ENCODE assay signal across 8 cellular contexts in genomic region chr4:143337600-143338287, GRCh38. TPM values are rescaled to one million over a fixed set of nuclear protein-coding genes. Genes with fewer than 3 reads are reported as not detected.
A peak's percentile ranks its signal among the peaks of the same experiment; 100 is the strongest.
DNase-seq lines count a peak whose midpoint lies in the region; ATAC-seq and TF ChIP-seq lines count a peak whose summit lies in the region.

No MANE protein-coding gene starts in this region.

- peak overlapping the region; percentile 95 to 97 (median 96) for H3K27ac ChIP-seq in transverse colon

- H3K4me1 Mint-ChIP-seq in endothelial cell (ENCODE audit: unreplicated experiment) (peaks cover 18% of the 10 kb centered on the region), mesothelial cell of epicardium (peaks cover 23% of the 10 kb centered on the region)

- no peak for TF ChIP-seq EP300 in transverse colon (IDR thresholded peaks at IDR 0.05; ENCODE audit: low read depth)

- no peaks in the 10 kb centered on the region for H3K36me3 ChIP-seq in transverse colon

- no peaks in the 10 kb centered on the region for H3K9me3 ChIP-seq in transverse colon

- TF ChIP-seq CTCF in endothelial cell (IDR thresholded peaks at IDR 0.05; ENCODE audit: unreplicated experiment), result no peak
- TF ChIP-seq CTCF in mesothelial cell of epicardium (IDR thresholded peaks at IDR 0.05; ENCODE audit: unreplicated experiment), result no peak
- TF ChIP-seq CTCF in transverse colon (IDR thresholded peaks at IDR 0.05), result peak in 1 of 5 experiments; percentile 11

- peak; percentile 4 for ATAC-seq in SK-N-SH treated with all-trans-retinoic acid at 6 μM for 48 hours

- peak overlapping the region; percentile 99 for H3K4me3 Mint-ChIP-seq in endothelial cell (ENCODE audit: unreplicated experiment)
- peak overlapping the region; percentile 97 for H3K4me3 Mint-ChIP-seq in mesothelial cell of epicardium

- H3K27me3 Mint-ChIP-seq in endothelial cell (ENCODE audit: unreplicated experiment) (peaks cover 8% of the 10 kb centered on the region), mesothelial cell of epicardium (ENCODE audit: low read depth) (no peaks in the 10 kb centered on the region)

- WGBS in transverse colon (ENCODE audit: low coverage in 1 of 2), 2 donors, result 1 to 2% methylated on average over 18 to 25 of the region's 25 CpGs

- H3K27me3 ChIP-seq in transverse colon, result no peaks in the 10 kb centered on the region

- H3K27ac Mint-ChIP-seq in endothelial cell (ENCODE audit: unreplicated experiment) (peak overlapping the region; percentile 33), mesothelial cell of epicardium (peak overlapping the region; percentile 96)

- peak overlapping the region; percentile 54 to 93 (median 86) for H3K4me3 ChIP-seq in transverse colon

- H3K9me3 Mint-ChIP-seq in endothelial cell (ENCODE audit: unreplicated experiment), result no peaks in the 10 kb centered on the region
- H3K9me3 Mint-ChIP-seq in mesothelial cell of epicardium, result no peaks in the 10 kb centered on the region

- intact Hi-C loops in transverse colon (cut with DNase I; ENCODE audit: low total_unique reads), result loop anchor here (5.0 to 10.0 kb wide), 2 partner anchors 120 to 137 kb away; no protein-coding TSS in a partner anchor

- H3K36me3 Mint-ChIP-seq in endothelial cell (ENCODE audit: low read depth, unreplicated experiment) (peaks cover 5% of the 10 kb centered on the region), mesothelial cell of epicardium (peaks cover 2% of the 10 kb centered on the region)

- no peak for TF ChIP-seq POLR2A in transverse colon (IDR thresholded peaks at IDR 0.05)

- in situ Hi-C loops in transverse colon (cut with MboI; ENCODE audit: low pct_ligation_motif_present in 1 of 4, low pct_unique_long_range_greater_than_20kb in 1 of 4, low sequenced_read_pairs in 3 of 4), result no loop called here

- peaks cover 22 to 44% (median 37%) of the 10 kb centered on the region in 4 donors for H3K4me1 ChIP-seq in transverse colon

- peak; percentile 21 for DNase-seq in stimulated activated CD4-positive, alpha-beta T cell treated with anti-CD3 and anti-CD28 coated beads, Interleukin-15, amount 100 ng/mL, for 24 hours
- DNase-seq in stimulated activated CD4-positive, alpha-beta T cell treated with anti-CD3 and anti-CD28 coated beads, Interleukin-4, amount 100 ng/mL, for 4 hours, result no peak
- DNase-seq in endothelial cell (ENCODE audit: low spot score) (peak; percentile 19), mesothelial cell of epicardium (ENCODE audit: low spot score in 2 of 2, unreplicated experiment in 2 of 2) (peak in 1 of 2 experiments; percentile 43), transverse colon (peak; percentile 79), epidermal melanocyte (ENCODE audit: insufficient read length, low spot score) (no peak), NCI-H1436 (lab: John Stamatoyannopoulos, UW) (no peak)

TF ChIP-seq in SK-N-SH treated with all-trans-retinoic acid at 6 μM for 48 hours, 23 proteins besides CTCF, POLR2A, EP300 and RAD21:
- TF ChIP-seq ZNF565 (CRISPR knock-in tag; conservative IDR thresholded peaks at IDR 0.05; ENCODE audit: low read depth) (no peak), ZNF70 (CRISPR knock-in tag; IDR thresholded peaks at IDR 0.05) (no peak), PATZ1 (CRISPR knock-in tag; IDR thresholded peaks at IDR 0.05; ENCODE audit: borderline replicate concordance) (no peak), TSHZ2 (CRISPR knock-in tag; IDR thresholded peaks at IDR 0.05) (no peak)

RNA-seq across cellular contexts. Expression of gene GAB1, which starts 1.1 kb away (rescaled TPM):
- total RNA-seq in endothelial cell (ENCODE audit: unreplicated experiment) (51.8 TPM), mesothelial cell of epicardium (44.6 to 45.9 TPM (median 45.0 TPM) in 3 replicates), transverse colon (10 to 100 TPM; 33.0 to 72.7 (median 62.2) TPM)

Comparison
In these comparisons a context has a peak if more than half of its experiments do, and no peak if none do; other contexts are left out.
1. DNase-seq: peak in stimulated activated CD4-positive, alpha-beta T cell treated with anti-CD3 and anti-CD28 coated beads, Interleukin-15, amount 100 ng/mL, for 24 hours (single experiment), endothelial cell (single experiment) and transverse colon (single experiment); none in stimulated activated CD4-positive, alpha-beta T cell treated with anti-CD3 and anti-CD28 coated beads, Interleukin-4, amount 100 ng/mL, for 4 hours (0 of 2), epidermal melanocyte (single experiment) and NCI-H1436 (single experiment).